Comparison of ENCODE assay signal across 11 cellular contexts in the genomic region with DNA sequence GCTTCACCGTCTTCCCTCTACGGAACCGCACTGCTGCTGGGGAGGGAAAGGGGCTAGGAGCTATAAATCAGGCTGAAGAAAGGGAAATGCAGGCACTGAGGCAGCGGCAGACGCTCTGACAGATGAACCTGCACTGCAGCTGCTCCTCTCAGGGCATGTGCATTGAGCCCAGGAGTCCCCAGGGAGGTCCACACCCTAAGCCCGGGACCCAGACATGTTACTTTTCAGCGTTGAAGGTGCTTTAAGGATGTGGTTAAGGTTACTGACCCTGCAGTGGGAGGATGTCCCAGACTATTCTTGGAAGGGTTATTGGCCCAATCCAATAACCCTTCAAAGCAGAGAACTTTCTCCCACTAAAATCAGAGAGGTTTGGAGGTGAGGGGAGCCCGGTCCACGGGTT.
A peak's percentile ranks its signal among the peaks of the same experiment; 100 is the strongest.
DNase-seq lines count a peak whose midpoint lies in the region; ATAC-seq and TF ChIP-seq lines count a peak whose summit lies in the region.
"Had no signal": no experiment of that assay in that cellular context is flagged by ENCODE, and none has a peak within 500 bp of the region (broad histone marks: within the 10 kb centered on the region; RNA-seq: fewer than 3 reads in every experiment).

No MANE protein-coding gene starts in this region.

- BruUV-seq in mammary epithelial cell (replicated peaks; lab: Mats Ljungman, UMichigan) (no TSS peak), PC-9 (replicated peaks; lab: Mats Ljungman, UMichigan) (no TSS peak)

- H3K4me1 Mint-ChIP-seq in endodermal cell, result no peaks in the 10 kb centered on the region

- H3K27ac Mint-ChIP-seq in endodermal cell, result no peak overlapping the region
- H3K27ac Mint-ChIP-seq: mesothelial cell of epicardium had no signal

- no peak overlapping the region for H3K4me2 ChIP-seq in mammary epithelial cell (ENCODE audit: insufficient read depth, low read depth, low read length)
- no peak overlapping the region for H3K4me2 ChIP-seq in PC-9

- H3K9me2 ChIP-seq in PC-9 (ENCODE audit: insufficient read depth), result no peaks in the 10 kb centered on the region

- H3K27ac ChIP-seq in endodermal cell (ENCODE audit: low read depth, low read length), result no peak overlapping the region
- H3K27ac ChIP-seq in ovary, result no peak overlapping the region
- H3K27ac ChIP-seq in mammary epithelial cell (ENCODE audit: insufficient read depth, low read depth, low read length), result no peak overlapping the region
- H3K27ac ChIP-seq in PC-9, result no peak overlapping the region
- H3K27ac ChIP-seq: heart right ventricle had no signal

- in situ Hi-C loops in mammary epithelial cell (cut with MboI; ENCODE audit: low sequenced_read_pairs in 2 of 2), result no loop called here

- CTCF ChIA-PET in mammary epithelial cell (lab: Charles Lee; ENCODE audit: low non-redundant PET), result no interaction called here
- CTCF ChIA-PET in PC-9 (lab: Charles Lee), result no interaction called here

- no peaks in the 10 kb centered on the region for H3K4me1 ChIP-seq in endodermal cell (ENCODE audit: control insufficient read depth, insufficient read depth, low read length)
- no peaks in the 10 kb centered on the region for H3K4me1 ChIP-seq in ovary (ENCODE audit: insufficient read depth)
- H3K4me1 ChIP-seq in mammary epithelial cell (ENCODE audit: insufficient read depth, low read length), result no peaks in the 10 kb centered on the region
- H3K4me1 ChIP-seq in PC-9 (replicated peaks; ENCODE audit: insufficient read depth), result no peaks in the 10 kb centered on the region
- H3K4me1 ChIP-seq: heart right ventricle had no signal

- H3K9me3 ChIP-seq in endodermal cell (ENCODE audit: control insufficient read depth, low read length), result peaks cover 8% of the 10 kb centered on the region
- no peaks in the 10 kb centered on the region for H3K9me3 ChIP-seq in ovary
- H3K9me3 ChIP-seq in mammary epithelial cell (replicated peaks; ENCODE audit: insufficient read depth, low read length), result peaks cover 32% of the 10 kb centered on the region
- no peaks in the 10 kb centered on the region for H3K9me3 ChIP-seq in PC-9 (ENCODE audit: insufficient read depth, low read depth)
- H3K9me3 ChIP-seq: heart right ventricle had no signal

- no peak overlapping the region for H3K4me3 ChIP-seq in endodermal cell (ENCODE audit: low read length)
- H3K4me3 ChIP-seq in ovary, result no peak overlapping the region
- H3K4me3 ChIP-seq in mammary epithelial cell (replicated peaks in 1 of 3; ENCODE audit: insufficient read depth in 1 of 3, low read depth in 2 of 3, low read length in 3 of 3), result no peak overlapping the region
- H3K4me3 ChIP-seq in PC-9, result no peak overlapping the region
- H3K4me3 ChIP-seq: heart right ventricle had no signal

- H3K9ac ChIP-seq in endodermal cell (ENCODE audit: extremely low read depth, low read length, poor library complexity, severe bottlenecking) (no peak overlapping the region), mammary epithelial cell (ENCODE audit: insufficient read depth, low read length) (no peak overlapping the region)

- ATAC-seq in GM18499 (IDR thresholded peaks at IDR 0.05; ENCODE audit: insufficient read depth, unreplicated experiment) (peak; percentile 63), GM21367 (IDR thresholded peaks at IDR 0.05; ENCODE audit: unreplicated experiment) (peak; percentile 76), HG03108 (IDR thresholded peaks at IDR 0.05; ENCODE audit: unreplicated experiment) (peak; percentile 69), HG03439 (IDR thresholded peaks at IDR 0.05; ENCODE audit: unreplicated experiment) (no peak)
- ATAC-seq: heart right ventricle had no signal

- no peaks in the 10 kb centered on the region for H3K27me3 ChIP-seq in endodermal cell (ENCODE audit: control insufficient read depth, insufficient read depth, low read length, poor library complexity, severe bottlenecking)
- H3K27me3 ChIP-seq in ovary, result no peaks in the 10 kb centered on the region
- no peaks in the 10 kb centered on the region for H3K27me3 ChIP-seq in mammary epithelial cell (ENCODE audit: insufficient read depth, low read length)
- peaks cover 54% of the 10 kb centered on the region for H3K27me3 ChIP-seq in PC-9 (ENCODE audit: insufficient read depth, low read depth)

- dilution Hi-C loops in mammary epithelial cell (cut with HindIII; ENCODE audit: low sequenced_read_pairs), result loop anchor here (10.0 kb wide), 1 partner anchor 137 kb away; no protein-coding TSS in a partner anchor

- H3F3A ChIP-seq in PC-9 (ENCODE audit: insufficient read depth, low read depth), result no peaks in the 10 kb centered on the region

- no peak overlapping the region for H3K4me3 Mint-ChIP-seq in endodermal cell
- H3K4me3 Mint-ChIP-seq: mesothelial cell of epicardium had no signal

- H2AFZ ChIP-seq in mammary epithelial cell (ENCODE audit: low read depth, low read length) (no peak overlapping the region), PC-9 (no peak overlapping the region)

- peaks cover 4% of the 10 kb centered on the region for H3K27me3 Mint-ChIP-seq in endodermal cell (ENCODE audit: insufficient read depth)

- no peaks in the 10 kb centered on the region for H4K20me1 ChIP-seq in mammary epithelial cell (ENCODE audit: insufficient read depth, low read length)
- no peaks in the 10 kb centered on the region for H4K20me1 ChIP-seq in PC-9 (ENCODE audit: insufficient read depth)

- WGBS in endodermal cell (ENCODE audit: insufficient coverage in 1 of 2, insufficient read length in 1 of 2), 2 experiments, result 91 to 94% methylated on average over 7 to 9 of the region's 9 CpGs
- WGBS in ovary, 3 donors, result 88 to 92% (median 90%) methylated on average over 9 of the region's 9 CpGs
- WGBS in mammary epithelial cell (ENCODE audit: low coverage, missing lambda C conversion rate), result 58% methylated on average over 4 of the region's 9 CpGs

- peaks cover 12% of the 10 kb centered on the region for H3K9me3 Mint-ChIP-seq in endodermal cell

- H3K36me3 ChIP-seq in endodermal cell (ENCODE audit: control insufficient read depth, insufficient read depth, low read length), result no peaks in the 10 kb centered on the region
- H3K36me3 ChIP-seq in ovary, result no peaks in the 10 kb centered on the region
- no peaks in the 10 kb centered on the region for H3K36me3 ChIP-seq in mammary epithelial cell (ENCODE audit: insufficient read depth, low read length)
- no peaks in the 10 kb centered on the region for H3K36me3 ChIP-seq in PC-9 (ENCODE audit: low read depth)
- H3K36me3 ChIP-seq: heart right ventricle had no signal

- H3K79me2 ChIP-seq in mammary epithelial cell (ENCODE audit: insufficient read depth, low read length) (no peaks in the 10 kb centered on the region), PC-9 (ENCODE audit: low read depth) (no peaks in the 10 kb centered on the region)

- no peak for TF ChIP-seq EP300 in ovary (IDR thresholded peaks at IDR 0.05)

- intact Hi-C loops in ovary (cut with DNase I), result no loop called here
- intact Hi-C loops in mammary epithelial cell (cut with micrococcal nuclease), result no loop called here
- intact Hi-C loops in PC-9 (cut with micrococcal nuclease; ENCODE audit: unreplicated experiment), result no loop called here

- POLR2A ChIA-PET in PC-9 (lab: Charles Lee; ENCODE audit: unreplicated experiment), result no interaction called here

- DNase-seq in endodermal cell, result peak; percentile 11
- no peak for DNase-seq in ovary
- DNase-seq in mammary epithelial cell, result no peak
- no peak for DNase-seq in PC-9
- DNase-seq: heart right ventricle, Right ventricle myocardium superior had no signal

- TF ChIP-seq POLR2A in ovary (IDR thresholded peaks at IDR 0.05), result no peak

- TF ChIP-seq CTCF in endodermal cell (conservative IDR thresholded peaks at IDR 0.05), result no peak
- TF ChIP-seq CTCF in ovary (IDR thresholded peaks at IDR 0.05), result no peak
- TF ChIP-seq CTCF in mammary epithelial cell (conservative IDR thresholded peaks at IDR 0.05 in 1 of 2, IDR thresholded peaks at IDR 0.05 in 1 of 2; ENCODE audit: extremely low read depth in 1 of 2, insufficient read depth in 1 of 2, low read depth in 1 of 2, low read length in 2 of 2), result no peak
- no peak for TF ChIP-seq CTCF in PC-9 (conservative IDR thresholded peaks at IDR 0.05)

- no peaks in the 10 kb centered on the region for H3K36me3 Mint-ChIP-seq in endodermal cell (ENCODE audit: low read depth)
- H3K36me3 Mint-ChIP-seq: mesothelial cell of epicardium had no signal
